1 cellular context compared by ENCODE assay signal in the genomic region with DNA sequence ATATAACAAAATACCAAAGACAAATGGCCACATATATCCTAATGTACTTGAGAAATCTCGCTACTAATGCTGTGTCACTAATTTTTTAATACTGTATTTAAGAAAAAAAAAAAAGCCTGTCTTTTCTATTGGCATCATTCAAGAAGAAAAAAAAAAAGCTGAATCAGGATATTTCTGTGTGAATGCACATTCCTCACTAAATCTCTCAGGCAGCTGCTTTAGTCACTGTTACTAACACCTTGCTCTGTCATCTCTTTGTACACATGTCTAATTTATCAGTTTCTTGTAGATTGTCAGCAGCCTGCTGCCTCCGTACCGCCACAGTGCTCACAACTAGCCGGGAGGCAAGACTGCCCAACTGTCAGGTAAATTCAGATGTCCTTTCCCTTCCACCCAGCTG.
TF ChIP-seq lines count a peak whose summit lies in the region.

No MANE protein-coding gene starts in this region.

TF ChIP-seq in WTC11, 78 proteins besides CTCF, POLR2A, EP300 and RAD21:
- TF ChIP-seq PREB (CRISPR knock-in tag; IDR thresholded peaks at IDR 0.05; ENCODE audit: borderline replicate concordance) (no peak), GTF2I (CRISPR knock-in tag; conservative IDR thresholded peaks at IDR 0.05) (no peak), ZMAT4 (CRISPR knock-in tag; IDR thresholded peaks at IDR 0.05) (no peak), ZNF219 (CRISPR knock-in tag; IDR thresholded peaks at IDR 0.05; ENCODE audit: borderline replicate concordance) (no peak), ELF4 (CRISPR knock-in tag; IDR thresholded peaks at IDR 0.05; ENCODE audit: low read depth) (no peak), TEAD1 (CRISPR knock-in tag; IDR thresholded peaks at IDR 0.05) (no peak), FOXJ3 (CRISPR knock-in tag; IDR thresholded peaks at IDR 0.05; ENCODE audit: borderline replicate concordance) (no peak), CDX4 (CRISPR knock-in tag; IDR thresholded peaks at IDR 0.05; ENCODE audit: borderline replicate concordance) (no peak), HMGXB4 (CRISPR knock-in tag; IDR thresholded peaks at IDR 0.05) (no peak), OVOL2 (CRISPR knock-in tag; IDR thresholded peaks at IDR 0.05; ENCODE audit: borderline replicate concordance) (no peak), ERG (CRISPR knock-in tag; IDR thresholded peaks at IDR 0.05) (no peak)
- TF ChIP-seq, protein P1, sequence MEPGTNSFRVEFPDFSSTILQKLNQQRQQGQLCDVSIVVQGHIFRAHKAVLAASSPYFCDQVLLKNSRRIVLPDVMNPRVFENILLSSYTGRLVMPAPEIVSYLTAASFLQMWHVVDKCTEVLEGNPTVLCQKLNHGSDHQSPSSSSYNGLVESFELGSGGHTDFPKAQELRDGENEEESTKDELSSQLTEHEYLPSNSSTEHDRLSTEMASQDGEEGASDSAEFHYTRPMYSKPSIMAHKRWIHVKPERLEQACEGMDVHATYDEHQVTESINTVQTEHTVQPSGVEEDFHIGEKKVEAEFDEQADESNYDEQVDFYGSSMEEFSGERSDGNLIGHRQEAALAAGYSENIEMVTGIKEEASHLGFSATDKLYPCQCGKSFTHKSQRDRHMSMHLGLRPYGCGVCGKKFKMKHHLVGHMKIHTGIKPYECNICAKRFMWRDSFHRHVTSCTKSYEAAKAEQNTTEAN (CRISPR knock-in tag; IDR thresholded peaks at IDR 0.05), result no peak
- TF ChIP-seq, protein P2, sequence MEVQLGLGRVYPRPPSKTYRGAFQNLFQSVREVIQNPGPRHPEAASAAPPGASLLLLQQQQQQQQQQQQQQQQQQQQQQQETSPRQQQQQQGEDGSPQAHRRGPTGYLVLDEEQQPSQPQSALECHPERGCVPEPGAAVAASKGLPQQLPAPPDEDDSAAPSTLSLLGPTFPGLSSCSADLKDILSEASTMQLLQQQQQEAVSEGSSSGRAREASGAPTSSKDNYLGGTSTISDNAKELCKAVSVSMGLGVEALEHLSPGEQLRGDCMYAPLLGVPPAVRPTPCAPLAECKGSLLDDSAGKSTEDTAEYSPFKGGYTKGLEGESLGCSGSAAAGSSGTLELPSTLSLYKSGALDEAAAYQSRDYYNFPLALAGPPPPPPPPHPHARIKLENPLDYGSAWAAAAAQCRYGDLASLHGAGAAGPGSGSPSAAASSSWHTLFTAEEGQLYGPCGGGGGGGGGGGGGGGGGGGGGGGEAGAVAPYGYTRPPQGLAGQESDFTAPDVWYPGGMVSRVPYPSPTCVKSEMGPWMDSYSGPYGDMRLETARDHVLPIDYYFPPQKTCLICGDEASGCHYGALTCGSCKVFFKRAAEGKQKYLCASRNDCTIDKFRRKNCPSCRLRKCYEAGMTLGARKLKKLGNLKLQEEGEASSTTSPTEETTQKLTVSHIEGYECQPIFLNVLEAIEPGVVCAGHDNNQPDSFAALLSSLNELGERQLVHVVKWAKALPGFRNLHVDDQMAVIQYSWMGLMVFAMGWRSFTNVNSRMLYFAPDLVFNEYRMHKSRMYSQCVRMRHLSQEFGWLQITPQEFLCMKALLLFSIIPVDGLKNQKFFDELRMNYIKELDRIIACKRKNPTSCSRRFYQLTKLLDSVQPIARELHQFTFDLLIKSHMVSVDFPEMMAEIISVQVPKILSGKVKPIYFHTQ (CRISPR knock-in tag; IDR thresholded peaks at IDR 0.05), result no peak
- TF ChIP-seq, protein P3, sequence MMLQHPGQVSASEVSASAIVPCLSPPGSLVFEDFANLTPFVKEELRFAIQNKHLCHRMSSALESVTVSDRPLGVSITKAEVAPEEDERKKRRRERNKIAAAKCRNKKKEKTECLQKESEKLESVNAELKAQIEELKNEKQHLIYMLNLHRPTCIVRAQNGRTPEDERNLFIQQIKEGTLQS (CRISPR knock-in tag; conservative IDR thresholded peaks at IDR 0.05), result no peak
- TF ChIP-seq, protein P4, sequence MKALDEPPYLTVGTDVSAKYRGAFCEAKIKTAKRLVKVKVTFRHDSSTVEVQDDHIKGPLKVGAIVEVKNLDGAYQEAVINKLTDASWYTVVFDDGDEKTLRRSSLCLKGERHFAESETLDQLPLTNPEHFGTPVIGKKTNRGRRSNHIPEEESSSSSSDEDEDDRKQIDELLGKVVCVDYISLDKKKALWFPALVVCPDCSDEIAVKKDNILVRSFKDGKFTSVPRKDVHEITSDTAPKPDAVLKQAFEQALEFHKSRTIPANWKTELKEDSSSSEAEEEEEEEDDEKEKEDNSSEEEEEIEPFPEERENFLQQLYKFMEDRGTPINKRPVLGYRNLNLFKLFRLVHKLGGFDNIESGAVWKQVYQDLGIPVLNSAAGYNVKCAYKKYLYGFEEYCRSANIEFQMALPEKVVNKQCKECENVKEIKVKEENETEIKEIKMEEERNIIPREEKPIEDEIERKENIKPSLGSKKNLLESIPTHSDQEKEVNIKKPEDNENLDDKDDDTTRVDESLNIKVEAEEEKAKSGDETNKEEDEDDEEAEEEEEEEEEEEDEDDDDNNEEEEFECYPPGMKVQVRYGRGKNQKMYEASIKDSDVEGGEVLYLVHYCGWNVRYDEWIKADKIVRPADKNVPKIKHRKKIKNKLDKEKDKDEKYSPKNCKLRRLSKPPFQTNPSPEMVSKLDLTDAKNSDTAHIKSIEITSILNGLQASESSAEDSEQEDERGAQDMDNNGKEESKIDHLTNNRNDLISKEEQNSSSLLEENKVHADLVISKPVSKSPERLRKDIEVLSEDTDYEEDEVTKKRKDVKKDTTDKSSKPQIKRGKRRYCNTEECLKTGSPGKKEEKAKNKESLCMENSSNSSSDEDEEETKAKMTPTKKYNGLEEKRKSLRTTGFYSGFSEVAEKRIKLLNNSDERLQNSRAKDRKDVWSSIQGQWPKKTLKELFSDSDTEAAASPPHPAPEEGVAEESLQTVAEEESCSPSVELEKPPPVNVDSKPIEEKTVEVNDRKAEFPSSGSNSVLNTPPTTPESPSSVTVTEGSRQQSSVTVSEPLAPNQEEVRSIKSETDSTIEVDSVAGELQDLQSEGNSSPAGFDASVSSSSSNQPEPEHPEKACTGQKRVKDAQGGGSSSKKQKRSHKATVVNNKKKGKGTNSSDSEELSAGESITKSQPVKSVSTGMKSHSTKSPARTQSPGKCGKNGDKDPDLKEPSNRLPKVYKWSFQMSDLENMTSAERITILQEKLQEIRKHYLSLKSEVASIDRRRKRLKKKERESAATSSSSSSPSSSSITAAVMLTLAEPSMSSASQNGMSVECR (CRISPR knock-in tag; IDR thresholded peaks at IDR 0.05; ENCODE audit: borderline replicate concordance), result no peak
- TF ChIP-seq, protein P5, sequence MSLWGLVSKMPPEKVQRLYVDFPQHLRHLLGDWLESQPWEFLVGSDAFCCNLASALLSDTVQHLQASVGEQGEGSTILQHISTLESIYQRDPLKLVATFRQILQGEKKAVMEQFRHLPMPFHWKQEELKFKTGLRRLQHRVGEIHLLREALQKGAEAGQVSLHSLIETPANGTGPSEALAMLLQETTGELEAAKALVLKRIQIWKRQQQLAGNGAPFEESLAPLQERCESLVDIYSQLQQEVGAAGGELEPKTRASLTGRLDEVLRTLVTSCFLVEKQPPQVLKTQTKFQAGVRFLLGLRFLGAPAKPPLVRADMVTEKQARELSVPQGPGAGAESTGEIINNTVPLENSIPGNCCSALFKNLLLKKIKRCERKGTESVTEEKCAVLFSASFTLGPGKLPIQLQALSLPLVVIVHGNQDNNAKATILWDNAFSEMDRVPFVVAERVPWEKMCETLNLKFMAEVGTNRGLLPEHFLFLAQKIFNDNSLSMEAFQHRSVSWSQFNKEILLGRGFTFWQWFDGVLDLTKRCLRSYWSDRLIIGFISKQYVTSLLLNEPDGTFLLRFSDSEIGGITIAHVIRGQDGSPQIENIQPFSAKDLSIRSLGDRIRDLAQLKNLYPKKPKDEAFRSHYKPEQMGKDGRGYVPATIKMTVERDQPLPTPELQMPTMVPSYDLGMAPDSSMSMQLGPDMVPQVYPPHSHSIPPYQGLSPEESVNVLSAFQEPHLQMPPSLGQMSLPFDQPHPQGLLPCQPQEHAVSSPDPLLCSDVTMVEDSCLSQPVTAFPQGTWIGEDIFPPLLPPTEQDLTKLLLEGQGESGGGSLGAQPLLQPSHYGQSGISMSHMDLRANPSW (CRISPR knock-in tag; conservative IDR thresholded peaks at IDR 0.05; ENCODE audit: low read depth), result no peak
- TF ChIP-seq, protein P6, sequence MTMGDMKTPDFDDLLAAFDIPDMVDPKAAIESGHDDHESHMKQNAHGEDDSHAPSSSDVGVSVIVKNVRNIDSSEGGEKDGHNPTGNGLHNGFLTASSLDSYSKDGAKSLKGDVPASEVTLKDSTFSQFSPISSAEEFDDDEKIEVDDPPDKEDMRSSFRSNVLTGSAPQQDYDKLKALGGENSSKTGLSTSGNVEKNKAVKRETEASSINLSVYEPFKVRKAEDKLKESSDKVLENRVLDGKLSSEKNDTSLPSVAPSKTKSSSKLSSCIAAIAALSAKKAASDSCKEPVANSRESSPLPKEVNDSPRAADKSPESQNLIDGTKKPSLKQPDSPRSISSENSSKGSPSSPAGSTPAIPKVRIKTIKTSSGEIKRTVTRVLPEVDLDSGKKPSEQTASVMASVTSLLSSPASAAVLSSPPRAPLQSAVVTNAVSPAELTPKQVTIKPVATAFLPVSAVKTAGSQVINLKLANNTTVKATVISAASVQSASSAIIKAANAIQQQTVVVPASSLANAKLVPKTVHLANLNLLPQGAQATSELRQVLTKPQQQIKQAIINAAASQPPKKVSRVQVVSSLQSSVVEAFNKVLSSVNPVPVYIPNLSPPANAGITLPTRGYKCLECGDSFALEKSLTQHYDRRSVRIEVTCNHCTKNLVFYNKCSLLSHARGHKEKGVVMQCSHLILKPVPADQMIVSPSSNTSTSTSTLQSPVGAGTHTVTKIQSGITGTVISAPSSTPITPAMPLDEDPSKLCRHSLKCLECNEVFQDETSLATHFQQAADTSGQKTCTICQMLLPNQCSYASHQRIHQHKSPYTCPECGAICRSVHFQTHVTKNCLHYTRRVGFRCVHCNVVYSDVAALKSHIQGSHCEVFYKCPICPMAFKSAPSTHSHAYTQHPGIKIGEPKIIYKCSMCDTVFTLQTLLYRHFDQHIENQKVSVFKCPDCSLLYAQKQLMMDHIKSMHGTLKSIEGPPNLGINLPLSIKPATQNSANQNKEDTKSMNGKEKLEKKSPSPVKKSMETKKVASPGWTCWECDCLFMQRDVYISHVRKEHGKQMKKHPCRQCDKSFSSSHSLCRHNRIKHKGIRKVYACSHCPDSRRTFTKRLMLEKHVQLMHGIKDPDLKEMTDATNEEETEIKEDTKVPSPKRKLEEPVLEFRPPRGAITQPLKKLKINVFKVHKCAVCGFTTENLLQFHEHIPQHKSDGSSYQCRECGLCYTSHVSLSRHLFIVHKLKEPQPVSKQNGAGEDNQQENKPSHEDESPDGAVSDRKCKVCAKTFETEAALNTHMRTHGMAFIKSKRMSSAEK (CRISPR knock-in tag; IDR thresholded peaks at IDR 0.05; ENCODE audit: borderline replicate concordance), result no peak
TF ChIP-seq in WTC11: peak in this region for 0.
